ENCODE assay signal across 18 cellular contexts in the genomic region with DNA sequence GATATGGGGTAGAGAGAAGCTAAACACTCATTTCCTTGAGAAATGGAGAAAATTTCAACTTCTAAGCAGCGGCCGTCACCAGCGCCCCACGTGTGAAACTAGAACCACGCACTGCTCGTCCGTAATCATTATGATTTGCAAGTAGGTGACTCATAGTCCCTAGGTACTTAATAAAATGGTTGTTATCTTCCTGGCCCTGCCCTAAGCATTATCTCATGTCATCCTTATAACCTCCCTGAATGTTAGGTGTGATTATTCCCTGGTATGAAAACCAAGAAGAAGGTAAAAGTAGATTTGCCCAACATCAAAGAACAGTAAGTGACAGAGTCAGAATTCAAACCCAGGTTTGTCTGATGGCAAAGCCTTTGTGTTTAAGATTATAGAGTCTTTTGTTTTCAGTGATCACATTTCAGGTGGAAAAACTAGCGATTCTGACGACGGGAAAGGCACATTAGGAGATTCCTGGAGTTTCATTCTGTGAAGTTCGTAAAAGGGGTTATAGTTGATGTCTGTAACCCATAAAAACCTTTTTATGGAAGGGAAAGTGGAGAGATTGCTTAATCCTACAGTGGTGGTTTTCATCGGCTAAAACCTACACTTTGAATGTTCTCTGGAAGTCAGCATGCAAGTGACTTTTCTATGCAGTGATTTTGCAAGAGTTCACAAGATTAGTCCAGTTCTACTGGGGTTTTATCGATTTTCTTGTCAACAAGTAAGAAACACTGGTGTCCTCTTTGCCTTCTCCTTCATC.
"Had no signal": no experiment of that assay in that cellular context is flagged by ENCODE, and none has a peak within 500 bp of the region (broad histone marks: within the 10 kb centered on the region; RNA-seq: fewer than 3 reads in every experiment).

No MANE protein-coding gene starts in this region.

- H3K27me3 ChIP-seq: cardiac muscle cell, right atrium auricular region, testis, upper lobe of left lung had no signal

- H3K36me3 ChIP-seq: cardiac muscle cell, prostate gland, right atrium auricular region, spleen, upper lobe of left lung had no signal

- H3K4me1 ChIP-seq: right atrium auricular region, spleen, testis had no signal

- ATAC-seq: activated naive CD4-positive, alpha-beta T cell treated with anti-CD3 and anti-CD28 coated beads, Interleukin-2, amount 50 U/mL, for 72 hours; activated T-cell treated with anti-CD3 and anti-CD28 coated beads, Interleukin-2, amount 50 U/mL, for 72 hours; effector memory CD8-positive, alpha-beta T cell; mucosa of descending colon; stimulated activated memory B cell treated with anti-CD40 and anti-IgM and Interleukin-4, amounts not matched to agents 10 μg/mL and 1 μg/mL and 100 μg/mL, for 72 hours had no signal

- H3K27ac ChIP-seq: cardiac muscle cell, prostate gland, right atrium auricular region, spleen, testis, upper lobe of left lung had no signal

- H3K4me3 ChIP-seq: cardiac muscle cell, mucosa of descending colon, prostate gland, right atrium auricular region, spleen, testis, upper lobe of left lung had no signal

- H3K9me3 ChIP-seq: mucosa of descending colon, prostate gland, right atrium auricular region, testis, upper lobe of left lung had no signal

- DNase-seq: activated CD4-positive, alpha-beta T cell treated with anti-CD3 and anti-CD28 coated beads, Interleukin-2, amount 50 U/mL, for 1 hour; activated CD4-positive, CD25-positive, alpha-beta regulatory T cell treated with anti-CD3 and anti-CD28 coated beads, Interleukin-2, amount 50 U/mL, for 72 hours; activated effector memory CD4-positive, alpha-beta T cell treated with anti-CD3 and anti-CD28 coated beads, Interleukin-2, amount 50 U/mL, for 16 hours; activated T-cell treated with anti-CD3 and anti-CD28 coated beads, Interleukin-2, amount 50 U/mL, for 72 hours; amniotic stem cell; effector memory CD8-positive, alpha-beta T cell; mesenchymal stem cell; mucosa of descending colon; naive B cell; spleen; stimulated activated CD4-positive, alpha-beta T cell treated with anti-CD3 and anti-CD28 coated beads, Interleukin-4, amount 100 ng/mL, for 4 hours; testis; upper lobe of left lung had no signal
